ENCODE assay signal across 1 cellular context in the genomic region with DNA sequence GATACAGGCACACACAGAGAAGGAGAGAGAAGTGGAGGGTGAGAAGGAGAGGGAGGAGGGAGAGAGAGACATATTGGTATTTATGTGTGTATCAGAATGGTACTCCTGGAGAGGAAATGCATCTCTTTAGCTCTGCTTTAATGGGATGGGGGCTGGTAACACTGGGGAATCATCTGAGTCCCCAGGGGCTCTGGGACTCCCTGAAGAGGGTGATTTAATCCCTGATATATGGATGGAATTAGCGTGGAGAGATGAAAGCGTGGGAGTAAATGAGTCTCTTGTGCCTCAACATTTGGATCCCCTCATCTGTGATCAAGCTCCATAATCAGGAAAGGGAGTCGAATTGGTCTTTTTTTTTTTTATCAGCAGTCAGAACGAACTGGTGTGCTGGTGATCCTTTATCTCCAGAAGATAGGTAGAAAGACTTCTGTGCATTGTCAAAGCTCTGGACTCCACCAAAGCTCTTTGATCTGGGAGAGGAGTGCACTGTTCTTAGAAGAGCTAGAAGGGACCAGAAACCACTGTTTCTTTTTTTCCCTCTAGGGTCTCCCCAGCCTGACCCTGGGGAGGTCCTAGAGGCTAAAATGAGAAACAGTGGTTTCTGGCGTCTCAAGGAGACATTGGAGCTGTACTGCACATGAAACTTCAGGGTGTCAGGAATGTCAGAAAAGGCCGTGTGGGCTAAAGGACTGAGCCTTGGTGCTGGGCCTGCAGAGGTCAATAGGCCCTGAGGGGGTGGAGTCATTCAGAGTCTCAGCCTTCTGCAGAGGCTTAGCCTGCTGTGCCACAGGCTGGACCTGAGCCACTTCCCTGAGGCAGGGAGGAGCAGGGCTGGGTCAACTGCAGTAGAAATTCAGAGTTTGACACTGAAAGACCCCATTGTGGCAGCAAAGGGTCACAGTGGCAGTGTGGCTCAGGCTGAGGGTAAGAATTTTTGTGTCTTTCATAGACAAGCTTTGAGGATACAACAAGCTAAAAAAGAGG.
TF ChIP-seq lines count a peak whose summit lies in the region.

No MANE protein-coding gene starts in this region.

TF ChIP-seq in HepG2, 621 proteins besides CTCF, POLR2A, EP300 and RAD21 (continued from another document):
- TF ChIP-seq, protein P1, sequence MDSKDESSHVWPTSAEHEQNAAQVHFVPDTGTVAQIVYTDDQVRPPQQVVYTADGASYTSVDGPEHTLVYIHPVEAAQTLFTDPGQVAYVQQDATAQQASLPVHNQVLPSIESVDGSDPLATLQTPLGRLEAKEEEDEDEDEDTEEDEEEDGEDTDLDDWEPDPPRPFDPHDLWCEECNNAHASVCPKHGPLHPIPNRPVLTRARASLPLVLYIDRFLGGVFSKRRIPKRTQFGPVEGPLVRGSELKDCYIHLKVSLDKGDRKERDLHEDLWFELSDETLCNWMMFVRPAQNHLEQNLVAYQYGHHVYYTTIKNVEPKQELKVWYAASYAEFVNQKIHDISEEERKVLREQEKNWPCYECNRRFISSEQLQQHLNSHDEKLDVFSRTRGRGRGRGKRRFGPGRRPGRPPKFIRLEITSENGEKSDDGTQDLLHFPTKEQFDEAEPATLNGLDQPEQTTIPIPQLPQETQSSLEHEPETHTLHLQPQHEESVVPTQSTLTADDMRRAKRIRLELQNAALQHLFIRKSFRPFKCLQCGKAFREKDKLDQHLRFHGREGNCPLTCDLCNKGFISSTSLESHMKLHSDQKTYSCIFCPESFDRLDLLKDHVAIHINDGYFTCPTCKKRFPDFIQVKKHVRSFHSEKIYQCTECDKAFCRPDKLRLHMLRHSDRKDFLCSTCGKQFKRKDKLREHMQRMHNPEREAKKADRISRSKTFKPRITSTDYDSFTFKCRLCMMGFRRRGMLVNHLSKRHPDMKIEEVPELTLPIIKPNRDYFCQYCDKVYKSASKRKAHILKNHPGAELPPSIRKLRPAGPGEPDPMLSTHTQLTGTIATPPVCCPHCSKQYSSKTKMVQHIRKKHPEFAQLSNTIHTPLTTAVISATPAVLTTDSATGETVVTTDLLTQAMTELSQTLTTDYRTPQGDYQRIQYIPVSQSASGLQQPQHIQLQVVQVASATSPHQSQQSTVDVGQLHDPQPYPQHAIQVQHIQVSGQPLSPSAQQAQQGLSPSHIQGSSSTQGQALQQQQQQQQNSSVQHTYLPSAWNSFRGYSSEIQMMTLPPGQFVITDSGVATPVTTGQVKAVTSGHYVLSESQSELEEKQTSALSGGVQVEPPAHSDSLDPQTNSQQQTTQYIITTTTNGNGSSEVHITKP (CRISPR knock-in tag; IDR thresholded peaks at IDR 0.05; ENCODE audit: low read depth): 0 out of 2 replicates have a peak, but pooled peaks have one; percentile 40
- 0 out of 2 replicates have a peak, but pooled peaks have one; percentile 58 for TF ChIP-seq ZNF768 (CRISPR knock-in tag; IDR thresholded peaks at IDR 0.05)
- TF ChIP-seq SALL1 (CRISPR knock-in tag; IDR thresholded peaks at IDR 0.05): peak; percentile 25; the same call in 1 of the 2 replicates
- 0 out of 2 replicates have a peak, but pooled peaks have one; percentile 16 for TF ChIP-seq YEATS2 (CRISPR knock-in tag; IDR thresholded peaks at IDR 0.05; ENCODE audit: borderline replicate concordance)
- TF ChIP-seq RBM22 (optimal IDR thresholded peaks at IDR 0.05; ENCODE audit: low read length): peak; percentile 84
- no peak for TF ChIP-seq ATF7-NPFF (CRISPR knock-in tag; IDR thresholded peaks at IDR 0.05; ENCODE audit: low read depth)
- TF ChIP-seq ISX (CRISPR knock-in tag; conservative IDR thresholded peaks at IDR 0.05): no peak
TF ChIP-seq in HepG2: peak in this region for 8.
